ENCODE assay signal across 8 cellular contexts in genomic region chr5:40436535-40437237, GRCh38.
DNase-seq lines count a peak whose midpoint lies in the region; ATAC-seq and TF ChIP-seq lines count a peak whose summit lies in the region.

No MANE protein-coding gene starts in this region.

- TF ChIP-seq POLR2A in transverse colon (IDR thresholded peaks at IDR 0.05), result no peak

- H3K9me3 ChIP-seq in transverse colon, result no peaks in the 10 kb centered on the region

- no peaks in the 10 kb centered on the region for H3K36me3 ChIP-seq in transverse colon

- intact Hi-C loops in transverse colon (cut with DNase I; ENCODE audit: low total_unique reads), result no loop called here
- intact Hi-C loops in cardiac septum (cut with DNase I), result loop anchor here (10.0 kb wide), 1 partner anchor 232 kb away; no protein-coding TSS in a partner anchor

- H3K4me3 ChIP-seq in transverse colon, result no peak overlapping the region

- H3K27me3 ChIP-seq in transverse colon, result no peaks in the 10 kb centered on the region

- H3K27ac ChIP-seq in transverse colon, result peak overlapping the region in 3 of 4 donors; percentile 4 to 62 (median 43)

- in situ Hi-C loops in transverse colon (cut with MboI; ENCODE audit: low pct_ligation_motif_present in 1 of 4, low pct_unique_long_range_greater_than_20kb in 1 of 4, low sequenced_read_pairs in 3 of 4), result no loop called here

- no peak for TF ChIP-seq CTCF in transverse colon (IDR thresholded peaks at IDR 0.05)

- H3K4me1 ChIP-seq in transverse colon, result peaks cover 0 to 33% (median 17%) of the 10 kb centered on the region in 4 donors

- ATAC-seq in HG03196 (IDR thresholded peaks at IDR 0.05; ENCODE audit: unreplicated experiment), result peak; percentile 69

- DNase-seq in activated gamma-delta T cell treated with Interleukin-2 at 50 U/mL for 16 hours, result peak; percentile 33
- no peak for DNase-seq in activated gamma-delta T cell (lab: John Stamatoyannopoulos, UW)
- DNase-seq in activated naive CD4-positive, alpha-beta T cell treated with Interleukin-2 at 50 U/mL for 16 hours, result peak; percentile 44
- no peak for DNase-seq in transverse colon
- DNase-seq in cardiac septum (ENCODE audit: low spot score), result no peak
- no peak for DNase-seq in OCI-M2 (lab: John Stamatoyannopoulos, UW; ENCODE audit: unreplicated experiment)
- DNase-seq in DMS79 (lab: John Stamatoyannopoulos, UW), result no peak

- WGBS in transverse colon (ENCODE audit: low coverage in 1 of 2), 2 donors, result 79 to 87% methylated on average over 7 to 9 of the region's 9 CpGs

- TF ChIP-seq EP300 in transverse colon (IDR thresholded peaks at IDR 0.05; ENCODE audit: low read depth), result no peak

Comparison
In these comparisons a context has a peak if more than half of its experiments do, and no peak if none do; other contexts are left out.
1. DNase-seq: peak in activated gamma-delta T cell treated with Interleukin-2 at 50 U/mL for 16 hours (single experiment) and activated naive CD4-positive, alpha-beta T cell treated with Interleukin-2 at 50 U/mL for 16 hours (single experiment); none in activated gamma-delta T cell (single experiment), transverse colon (single experiment), cardiac septum (single experiment), OCI-M2 (single experiment) and DMS79 (single experiment).